Comparison of ENCODE assay signal across 12 cellular contexts in the genomic region with DNA sequence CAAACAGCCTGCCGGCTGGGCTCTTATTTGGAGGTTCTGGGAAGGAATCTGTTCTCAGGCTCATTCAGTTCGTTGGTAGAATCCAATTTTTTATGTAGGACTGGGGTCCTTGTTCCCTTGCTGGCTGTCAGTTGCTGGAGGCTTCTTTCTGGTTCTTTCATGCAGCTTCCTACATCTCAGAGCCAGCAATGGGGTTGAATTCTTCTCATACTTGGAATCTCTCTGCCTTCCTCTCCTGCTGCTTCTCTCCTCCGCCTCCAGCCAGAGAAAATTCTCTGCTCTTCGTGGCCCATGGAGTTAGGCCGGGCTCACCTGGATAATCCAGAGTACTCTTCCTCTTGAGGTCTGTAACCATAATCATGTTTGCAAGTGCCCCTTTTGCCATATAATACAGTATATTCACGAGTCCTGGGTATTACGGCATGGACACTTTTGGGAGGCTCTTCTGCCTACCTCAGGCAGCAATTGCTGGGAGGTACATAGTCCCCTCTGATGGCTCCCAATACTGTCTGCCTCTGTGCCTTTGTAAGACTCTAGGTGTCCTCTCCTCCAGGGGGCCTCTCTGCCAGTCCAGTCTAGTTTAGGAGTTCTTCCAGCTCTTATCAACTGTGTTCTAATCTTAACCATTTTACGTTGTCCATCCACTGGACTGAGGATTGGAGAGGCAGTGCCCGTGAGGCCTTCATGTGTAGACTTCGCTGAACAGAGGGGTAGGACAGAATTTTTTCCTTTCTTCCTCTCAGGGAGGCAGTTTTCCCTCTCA. TPM values are rescaled to one million over a fixed set of nuclear protein-coding genes. Genes with fewer than 3 reads are reported as not detected.
A peak's percentile ranks its signal among the peaks of the same experiment; 100 is the strongest.
DNase-seq lines count a peak whose midpoint lies in the region; ATAC-seq, FAIRE-seq and TF ChIP-seq lines count a peak whose summit lies in the region.
"Had no signal": no experiment of that assay in that cellular context is flagged by ENCODE, and none has a peak within 500 bp of the region (broad histone marks: within the 10 kb centered on the region; RNA-seq: fewer than 3 reads in every experiment).

No MANE protein-coding gene starts in this region.

- no peak for ATAC-seq in CD4-positive, CD25-positive, alpha-beta regulatory T cell (ENCODE audit: low read depth in 2 of 2)
- ATAC-seq in naive B cell (ENCODE audit: low read depth in 2 of 2), result no peak
- ATAC-seq: mucosa of descending colon had no signal

- H3K4me3 Mint-ChIP-seq in CD4-positive, CD25-positive, alpha-beta regulatory T cell, result peak overlapping the region; percentile 67 to 91 (median 84)
- peak overlapping the region; percentile 83 to 96 (median 92) for H3K4me3 Mint-ChIP-seq in brain
- peak overlapping the region; percentile 23 to 100 (median 92) for H3K4me3 Mint-ChIP-seq in naive B cell

- H3K4me3 ChIP-seq in CD4-positive, CD25-positive, alpha-beta regulatory T cell (ENCODE audit: low read depth, low read length), result peak overlapping the region; percentile 100
- peak overlapping the region; percentile 71 for H3K4me3 ChIP-seq in HUES64 (ENCODE audit: low read length)
- H3K4me3 ChIP-seq: mucosa of descending colon had no signal

- no peaks in the 10 kb centered on the region for H3K27me3 ChIP-seq in CD4-positive, CD25-positive, alpha-beta regulatory T cell (ENCODE audit: control insufficient read depth, insufficient read depth, low read length)
- no peaks in the 10 kb centered on the region for H3K27me3 ChIP-seq in HUES64 (ENCODE audit: insufficient read depth, low read length)
- H3K27me3 ChIP-seq: esophagus squamous epithelium, uterus had no signal

- FAIRE-seq in H54 (lab: Jason Lieb, UNC) (no peak), RCC 7860 (lab: Jason Lieb, UNC) (no peak)

- no peak for DNase-seq in CD4-positive, CD25-positive, alpha-beta regulatory T cell
- DNase-seq in naive B cell (no peak), SIG-M5 treated with dmso at 0.1 percent for 504 hours (lab: John Stamatoyannopoulos, UW; ENCODE audit: unreplicated experiment) (no peak), H54 (ENCODE audit: insufficient read length, low spot score) (no peak), RCC 7860 (ENCODE audit: low spot score) (no peak), G401 (ENCODE audit: low spot score) (no peak)
- DNase-seq: activated naive CD4-positive, alpha-beta T cell treated with anti-CD3 and anti-CD28 coated beads, Interleukin-2, amount 50 U/mL, for 16 hours; esophagus squamous epithelium; mucosa of descending colon; uterus had no signal

- peaks cover 0 to 2% (median 0%) of the 10 kb centered on the region in 7 donors for H3K9me3 Mint-ChIP-seq in CD4-positive, CD25-positive, alpha-beta regulatory T cell
- H3K9me3 Mint-ChIP-seq in brain (peaks cover 0 to 4% (median 0%) of the 10 kb centered on the region in 5 experiments), naive B cell (peaks cover 0 to 1% (median 0%) of the 10 kb centered on the region in 7 donors)

- peak overlapping the region; percentile 12; the same call in 1 of the 2 replicates for H3K9ac ChIP-seq in HUES64 (ENCODE audit: low read depth, low read length)

- peaks cover 41 to 69% (median 55%) of the 10 kb centered on the region in 4 donors for H3K4me1 Mint-ChIP-seq in CD4-positive, CD25-positive, alpha-beta regulatory T cell
- H3K4me1 Mint-ChIP-seq in brain (peaks cover 73% of the 10 kb centered on the region), naive B cell (peaks cover 43 to 61% (median 46%) of the 10 kb centered on the region in 3 donors)

- no peaks in the 10 kb centered on the region for H3K9me3 ChIP-seq in CD4-positive, CD25-positive, alpha-beta regulatory T cell (ENCODE audit: control insufficient read depth in 2 of 2, low read length in 2 of 2)
- H3K9me3 ChIP-seq in HUES64 (ENCODE audit: insufficient read depth, low read depth, low read length), result peaks cover 5% of the 10 kb centered on the region; the same call in 1 of the 2 replicates
- H3K9me3 ChIP-seq: esophagus squamous epithelium, mucosa of descending colon, uterus had no signal

- WGBS in HUES64, result 73% methylated on average over 10 of the region's 10 CpGs

- H3K27ac Mint-ChIP-seq in CD4-positive, CD25-positive, alpha-beta regulatory T cell, result peak overlapping the region; percentile 17 to 76 (median 44)
- H3K27ac Mint-ChIP-seq in brain (peak overlapping the region in 4 of 5 experiments; percentile 7 to 81 (median 52)), naive B cell (peak overlapping the region in 2 of 6 donors; percentile 19 to 22)

- peaks cover 39% of the 10 kb centered on the region for H3K4me1 ChIP-seq in CD4-positive, CD25-positive, alpha-beta regulatory T cell (ENCODE audit: control insufficient read depth, insufficient read depth, low read length, poor library complexity, severe bottlenecking)
- H3K4me1 ChIP-seq in HUES64 (ENCODE audit: insufficient read depth, low read length), result peaks cover 2% of the 10 kb centered on the region; the same call in 1 of the 2 replicates

- no peak for TF ChIP-seq CTCF in brain (conservative IDR thresholded peaks at IDR 0.05)

- H3K36me3 ChIP-seq in CD4-positive, CD25-positive, alpha-beta regulatory T cell (ENCODE audit: control insufficient read depth, insufficient read depth, low read length), result peaks cover 6% of the 10 kb centered on the region
- H3K36me3 ChIP-seq in HUES64 (ENCODE audit: insufficient read depth, low read length), result peaks cover 17% of the 10 kb centered on the region
- H3K36me3 ChIP-seq: uterus had no signal

- peaks cover 16% of the 10 kb centered on the region for H3K36me3 Mint-ChIP-seq in CD4-positive, CD25-positive, alpha-beta regulatory T cell
- peaks cover 4% of the 10 kb centered on the region for H3K36me3 Mint-ChIP-seq in brain
- H3K36me3 Mint-ChIP-seq in naive B cell, result peaks cover 0 to 5% of the 10 kb centered on the region in 2 donors

- H3K27ac ChIP-seq in CD4-positive, CD25-positive, alpha-beta regulatory T cell (ENCODE audit: insufficient read depth, low read length, poor library complexity, severe bottlenecking), result no peak overlapping the region
- no peak overlapping the region for H3K27ac ChIP-seq in HUES64 (ENCODE audit: low read depth, low read length)
- H3K27ac ChIP-seq: uterus had no signal

- TF ChIP-seq POLR2A in H54 (IDR thresholded peaks at IDR 0.05; ENCODE audit: low read depth, low read length), result no peak

- H3K27me3 Mint-ChIP-seq in CD4-positive, CD25-positive, alpha-beta regulatory T cell, result no peaks in the 10 kb centered on the region
- H3K27me3 Mint-ChIP-seq in brain (peaks cover 11% of the 10 kb centered on the region), naive B cell (no peaks in the 10 kb centered on the region)

- in situ Hi-C loops in G401 (cut with HindIII; ENCODE audit: low sequenced_read_pairs), result no loop called here

RNA-seq across cellular contexts. Expression of a gene that starts 2.2 kb away (rescaled TPM):
- 26.2 TPM for total RNA-seq in CD4-positive, CD25-positive, alpha-beta regulatory T cell
- polyA plus RNA-seq in CD4-positive, CD25-positive, alpha-beta regulatory T cell, result 10 to 100 TPM; 10.9 to 18.8 (median 13.2) TPM
- 9.0 TPM for polyA plus RNA-seq in HUES64 (2013, experiment 1 of 2)
- polyA plus RNA-seq in HUES64 (2013, experiment 2 of 2), result 12.2 TPM
- polyA plus RNA-seq in brain (ENCODE audit: insufficient read depth, low read depth, low replicate concordance) (6.3 TPM), naive B cell (ENCODE audit: low read depth in 6 of 6) (10 to 100 TPM in 4 of 6 donors, 1 to 10 TPM in 2; 3.0 to 17.0 (median 13.2) TPM)
- total RNA-seq in G401 (2014; rRNA removed; shearing (Covaris generic)), result 15.9 and 24.9 TPM in 2 replicates

RNA-seq across cellular contexts. Expression of a gene that starts 2.3 kb away (rescaled TPM):
- 13.2 TPM for total RNA-seq in CD4-positive, CD25-positive, alpha-beta regulatory T cell
- 10 to 100 TPM; 13.0 to 22.0 (median 14.7) TPM for polyA plus RNA-seq in CD4-positive, CD25-positive, alpha-beta regulatory T cell
- 7.1 TPM for polyA plus RNA-seq in HUES64 (2013, experiment 1 of 2)
- 9.6 TPM for polyA plus RNA-seq in HUES64 (2013, experiment 2 of 2)
- polyA plus RNA-seq in brain (ENCODE audit: insufficient read depth, low read depth, low replicate concordance) (15.2 TPM), naive B cell (ENCODE audit: low read depth in 6 of 6) (10 to 100 TPM; 10.1 to 17.1 (median 14.7) TPM)
- total RNA-seq in G401 (2014; rRNA removed; shearing (Covaris generic)), result 41.8 and 46.7 TPM in 2 replicates
